ENCODE assay signal across 22 cellular contexts in the genomic region with DNA sequence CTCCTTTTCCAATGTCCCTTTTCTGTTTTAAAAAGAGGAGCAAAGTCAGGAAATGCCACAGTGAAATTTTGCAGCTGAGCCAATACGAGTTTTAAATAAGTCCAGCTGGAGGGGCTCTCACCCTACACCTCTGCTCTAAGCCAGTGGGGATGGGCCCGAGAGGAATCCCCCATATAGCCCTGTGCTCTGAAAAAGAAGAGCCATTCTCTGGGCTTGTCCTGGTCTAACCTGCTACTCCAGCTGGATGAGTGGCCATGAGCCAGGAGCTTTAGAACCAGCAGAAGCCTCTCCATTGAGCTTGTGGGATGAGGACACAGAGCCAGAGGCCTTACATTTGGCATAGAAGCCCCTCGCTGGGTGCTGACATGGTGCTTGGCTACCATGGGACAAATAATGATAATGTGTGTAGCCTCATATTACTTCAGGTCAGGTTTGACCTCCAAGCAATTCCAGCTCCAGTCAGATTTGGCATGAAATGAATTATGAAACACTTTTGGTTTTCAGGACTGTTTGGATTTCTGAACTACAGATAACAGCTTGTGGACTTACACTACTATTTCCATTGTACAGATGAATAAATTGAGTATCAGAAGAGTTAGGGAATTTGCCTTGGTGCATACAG.
"Had no signal": no experiment of that assay in that cellular context is flagged by ENCODE, and none has a peak within 500 bp of the region (broad histone marks: within the 10 kb centered on the region; RNA-seq: fewer than 3 reads in every experiment).

No MANE protein-coding gene starts in this region.

- DNase-seq: activated CD4-positive, alpha-beta memory T cell treated with anti-CD3 and anti-CD28 coated beads for 36 hours; activated CD4-positive, alpha-beta T cell treated with anti-CD3 and anti-CD28 coated beads for 48 hours; activated effector memory CD4-positive, alpha-beta T cell treated with Interleukin-2 at 50 U/mL for 16 hours; activated naive CD4-positive, alpha-beta T cell treated with anti-CD3 and anti-CD28 coated beads for 36 hours; activated naive CD8-positive, alpha-beta T cell treated with anti-CD3 and anti-CD28 coated beads, Interleukin-2, amount 10 ng/mL, durations not matched to agents 7 days and 5 days; activated T-cell treated with anti-CD3 and anti-CD28 coated beads, Interleukin-2, amount 50 U/mL, for 48 hours; amniotic stem cell; cortex of kidney; effector CD4-positive, alpha-beta T cell; gastrocnemius medialis; naive thymus-derived CD4-positive, alpha-beta T cell; retina; spleen; stimulated activated CD4-positive, alpha-beta T cell treated with anti-CD3 and anti-CD28 coated beads, Interleukin-4, amount 100 ng/mL, for 1 hour; stimulated activated naive CD4-positive, alpha-beta T cell treated with Interleukin-2 at 50 U/mL for 16 hours; upper lobe of left lung had no signal

- H3K9me3 Mint-ChIP-seq: activated CD4-positive, alpha-beta memory T cell treated with anti-CD3 and anti-CD28 coated beads for 36 hours; activated naive CD4-positive, alpha-beta T cell treated with anti-CD3 and anti-CD28 coated beads for 36 hours; activated naive CD8-positive, alpha-beta T cell treated with anti-CD3 and anti-CD28 coated beads, Interleukin-2, amount 10 ng/mL, durations not matched to agents 7 days and 5 days; naive thymus-derived CD4-positive, alpha-beta T cell; neural crest cell had no signal

- ATAC-seq: gastrocnemius medialis; naive thymus-derived CD4-positive, alpha-beta T cell had no signal

- H3K27me3 ChIP-seq: breast epithelium, esophagus muscularis mucosa, gastrocnemius medialis, spleen, upper lobe of left lung had no signal

- H3K36me3 Mint-ChIP-seq: activated CD4-positive, alpha-beta memory T cell treated with anti-CD3 and anti-CD28 coated beads for 36 hours; activated naive CD8-positive, alpha-beta T cell treated with anti-CD3 and anti-CD28 coated beads, Interleukin-2, amount 10 ng/mL, durations not matched to agents 7 days and 5 days had no signal

- H3K27me3 Mint-ChIP-seq: activated CD4-positive, alpha-beta memory T cell treated with anti-CD3 and anti-CD28 coated beads for 36 hours; activated naive CD8-positive, alpha-beta T cell treated with anti-CD3 and anti-CD28 coated beads, Interleukin-2, amount 10 ng/mL, durations not matched to agents 7 days and 5 days; naive thymus-derived CD4-positive, alpha-beta T cell had no signal

- H3K4me1 Mint-ChIP-seq: neural crest cell had no signal

- H3K4me1 ChIP-seq: breast epithelium, gastrocnemius medialis, upper lobe of left lung had no signal

- H3K27ac Mint-ChIP-seq: activated CD4-positive, alpha-beta memory T cell treated with anti-CD3 and anti-CD28 coated beads for 36 hours; activated naive CD4-positive, alpha-beta T cell treated with anti-CD3 and anti-CD28 coated beads for 36 hours; activated naive CD8-positive, alpha-beta T cell treated with anti-CD3 and anti-CD28 coated beads, Interleukin-2, amount 10 ng/mL, durations not matched to agents 7 days and 5 days had no signal

- H3K27ac ChIP-seq: breast epithelium, esophagus muscularis mucosa, gastrocnemius medialis, spleen, upper lobe of left lung had no signal

- H3K4me3 ChIP-seq: breast epithelium, esophagus muscularis mucosa, gastrocnemius medialis, lung, spleen, upper lobe of left lung had no signal

- H3K9me3 ChIP-seq: breast epithelium, esophagus muscularis mucosa, gastrocnemius medialis, spleen, upper lobe of left lung had no signal

- H3K36me3 ChIP-seq: breast epithelium, esophagus muscularis mucosa, gastrocnemius medialis, spleen, upper lobe of left lung had no signal

- H3K4me3 Mint-ChIP-seq: activated CD4-positive, alpha-beta memory T cell treated with anti-CD3 and anti-CD28 coated beads for 36 hours; activated naive CD4-positive, alpha-beta T cell treated with anti-CD3 and anti-CD28 coated beads for 36 hours; activated naive CD8-positive, alpha-beta T cell treated with anti-CD3 and anti-CD28 coated beads, Interleukin-2, amount 10 ng/mL, durations not matched to agents 7 days and 5 days; naive thymus-derived CD4-positive, alpha-beta T cell; neural crest cell had no signal

- FAIRE-seq: endometrium, keratinocyte had no signal
